Comparison of ENCODE assay signal across 9 cellular contexts in the genomic region with DNA sequence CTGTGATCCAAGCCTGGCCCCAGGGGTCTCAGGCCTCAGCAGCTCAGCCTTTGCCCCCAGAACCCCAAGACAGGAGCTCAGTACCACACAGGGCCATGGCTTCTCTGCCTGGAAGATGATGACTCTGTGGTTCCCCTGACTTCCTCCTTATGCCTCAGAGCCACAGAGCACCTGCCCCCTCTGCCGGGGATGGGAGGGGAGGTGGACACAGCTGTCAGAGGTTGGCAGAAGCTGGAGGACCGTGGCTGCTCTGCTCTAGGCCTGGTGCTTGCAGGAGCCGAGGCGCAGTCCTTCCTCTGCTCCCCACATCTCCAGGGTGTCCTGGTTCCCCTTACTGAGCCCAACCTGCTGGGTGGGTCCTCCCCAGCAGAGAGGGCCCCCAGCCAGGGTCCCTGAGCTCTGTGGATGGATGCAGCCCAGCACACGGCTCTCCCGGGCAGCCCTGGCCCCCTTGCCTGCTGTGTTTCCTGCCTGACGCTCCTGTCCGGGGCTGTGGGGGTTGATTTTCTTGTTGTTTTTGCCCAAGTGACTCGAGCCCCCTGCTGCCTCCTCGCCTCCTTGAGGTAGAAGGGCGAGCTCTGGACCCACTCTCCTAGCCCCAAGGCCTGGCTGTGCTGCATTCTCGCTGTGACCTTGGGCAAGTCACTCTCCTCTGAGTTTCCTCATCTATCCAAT. TPM values are rescaled to one million over a fixed set of nuclear protein-coding genes. Genes with fewer than 3 reads are reported as not detected.
DNase-seq lines count a peak whose midpoint lies in the region; ATAC-seq and TF ChIP-seq lines count a peak whose summit lies in the region.
"Had no signal": no experiment of that assay in that cellular context is flagged by ENCODE, and none has a peak within 500 bp of the region (broad histone marks: within the 10 kb centered on the region; RNA-seq: fewer than 3 reads in every experiment).

No MANE protein-coding gene starts in this region.

- ATAC-seq in stimulated activated naive CD8-positive, alpha-beta T cell treated with anti-CD3 and anti-CD28 coated beads, Interleukin-15, amount 100 ng/mL, for 72 hours = peak; percentile 61
- ATAC-seq in HG02970 (IDR thresholded peaks at IDR 0.05; ENCODE audit: low FRiP score, unreplicated experiment) = no peak

- peak overlapping the region; percentile 34 for H3K4me2 ChIP-seq in Loucy (ENCODE audit: low read depth, low read length, poor library complexity, severe bottlenecking)

- H3K27me3 ChIP-seq in Loucy (ENCODE audit: insufficient read depth, low read length, poor library complexity, severe bottlenecking) = no peaks in the 10 kb centered on the region
- H3K27me3 ChIP-seq in esophagus squamous epithelium = peaks cover 0 to 20% (median 0%) of the 10 kb centered on the region in 4 donors
- H3K27me3 ChIP-seq: cardiac muscle cell had no signal

- no peak for TF ChIP-seq POLR2A in esophagus squamous epithelium (IDR thresholded peaks at IDR 0.05)

- H3F3A ChIP-seq in Loucy (ENCODE audit: low read depth) = no peaks in the 10 kb centered on the region

- H3K27me3 Mint-ChIP-seq in T-helper 1 cell treated with Interleukin-12 subunit alpha and Interleukin-12 subunit beta and Interleukin-4 antibody, amounts not matched to agents 30 μg/mL and 1 μg/mL, for 36 hours (ENCODE audit: low read depth) = no peaks in the 10 kb centered on the region
- H3K27me3 Mint-ChIP-seq in stimulated activated naive CD8-positive, alpha-beta T cell treated with anti-CD3 and anti-CD28 coated beads, Interleukin-15, amount 100 ng/mL, for 72 hours = no peaks in the 10 kb centered on the region

- H3K27ac ChIP-seq in esophagus squamous epithelium = no peak overlapping the region
- H3K27ac ChIP-seq: cardiac muscle cell had no signal

- no peak overlapping the region for H2AFZ ChIP-seq in Loucy (ENCODE audit: low read length)

- peak overlapping the region; percentile 22 for H3K9ac ChIP-seq in Loucy (ENCODE audit: low read depth, low read length, poor library complexity, severe bottlenecking)

- no peaks in the 10 kb centered on the region for H4K20me1 ChIP-seq in Loucy (ENCODE audit: insufficient read depth, low read length, poor library complexity, severe bottlenecking)

- DNase-seq in epithelial cell of proximal tubule (ENCODE audit: low read depth) (no peak), esophagus squamous epithelium (lab: John Stamatoyannopoulos, UW) (no peak), DMS79 treated with DMSO at 0.1 percent for 48 hours (lab: John Stamatoyannopoulos, UW) (no peak)
- DNase-seq in stimulated activated naive CD8-positive, alpha-beta T cell treated with anti-CD3 and anti-CD28 coated beads, Interleukin-15, amount 100 ng/mL, for 72 hours = peak; percentile 1 to 34

- H3K4me1 Mint-ChIP-seq in T-helper 1 cell treated with Interleukin-12 subunit alpha and Interleukin-12 subunit beta and Interleukin-4 antibody, amounts not matched to agents 30 μg/mL and 1 μg/mL, for 36 hours (ENCODE audit: low read depth) = peaks cover 5% of the 10 kb centered on the region
- H3K4me1 Mint-ChIP-seq in stimulated activated naive CD8-positive, alpha-beta T cell treated with anti-CD3 and anti-CD28 coated beads, Interleukin-15, amount 100 ng/mL, for 72 hours = peaks cover 43% of the 10 kb centered on the region

- H3K9me3 ChIP-seq in Loucy (ENCODE audit: insufficient read depth, low read depth, low read length) (no peaks in the 10 kb centered on the region), esophagus squamous epithelium (no peaks in the 10 kb centered on the region)

- peaks cover 4% of the 10 kb centered on the region for H3K9me3 Mint-ChIP-seq in T-helper 1 cell treated with Interleukin-12 subunit alpha and Interleukin-12 subunit beta and Interleukin-4 antibody, amounts not matched to agents 30 μg/mL and 1 μg/mL, for 36 hours
- H3K9me3 Mint-ChIP-seq in stimulated activated naive CD8-positive, alpha-beta T cell treated with anti-CD3 and anti-CD28 coated beads, Interleukin-15, amount 100 ng/mL, for 72 hours = no peaks in the 10 kb centered on the region

- no peak overlapping the region for H3K4me3 Mint-ChIP-seq in T-helper 1 cell treated with Interleukin-12 subunit alpha and Interleukin-12 subunit beta and Interleukin-4 antibody, amounts not matched to agents 30 μg/mL and 1 μg/mL, for 36 hours
- no peak overlapping the region for H3K4me3 Mint-ChIP-seq in stimulated activated naive CD8-positive, alpha-beta T cell treated with anti-CD3 and anti-CD28 coated beads, Interleukin-15, amount 100 ng/mL, for 72 hours

- peak overlapping the region; percentile 36 for H3K27ac Mint-ChIP-seq in T-helper 1 cell treated with Interleukin-12 subunit alpha and Interleukin-12 subunit beta and Interleukin-4 antibody, amounts not matched to agents 30 μg/mL and 1 μg/mL, for 36 hours
- peak overlapping the region; percentile 63 to 85 for H3K27ac Mint-ChIP-seq in stimulated activated naive CD8-positive, alpha-beta T cell treated with anti-CD3 and anti-CD28 coated beads, Interleukin-15, amount 100 ng/mL, for 72 hours

- H3K36me3 Mint-ChIP-seq in T-helper 1 cell treated with Interleukin-12 subunit alpha and Interleukin-12 subunit beta and Interleukin-4 antibody, amounts not matched to agents 30 μg/mL and 1 μg/mL, for 36 hours (ENCODE audit: low read depth) = peaks cover 43% of the 10 kb centered on the region

- no peaks in the 10 kb centered on the region for H3K9me2 ChIP-seq in Loucy (replicated peaks; ENCODE audit: low read depth, low read length)

- 72 to 86% methylated on average over 4 to 6 of the region's 12 CpGs for WGBS in esophagus squamous epithelium, 2 donors

- H3K4me3 ChIP-seq in Loucy (ENCODE audit: low read length, poor library complexity, severe bottlenecking) (no peak overlapping the region), epithelial cell of proximal tubule (ENCODE audit: low read depth, low read length) (no peak overlapping the region), esophagus squamous epithelium (no peak overlapping the region)
- H3K4me3 ChIP-seq: cardiac muscle cell had no signal

- intact Hi-C loops in esophagus squamous epithelium (cut with DNase I) = no loop called here

- H3K36me3 ChIP-seq in Loucy (ENCODE audit: insufficient read depth, low read length) (no peaks in the 10 kb centered on the region; the same call in 1 of the 2 replicates), esophagus squamous epithelium (peaks cover 0 to 10% (median 0%) of the 10 kb centered on the region in 3 donors)
- H3K36me3 ChIP-seq: cardiac muscle cell had no signal

- H3K4me1 ChIP-seq in Loucy (ENCODE audit: insufficient read depth, low read length, poor library complexity, severe bottlenecking) (peaks cover 5% of the 10 kb centered on the region), esophagus squamous epithelium (peaks cover 0 to 36% (median 0%) of the 10 kb centered on the region in 3 donors)

- H3K79me2 ChIP-seq in Loucy (ENCODE audit: insufficient read depth, low read length) = no peaks in the 10 kb centered on the region

- TF ChIP-seq CTCF in GM12874 (IDR thresholded peaks at IDR 0.05; ENCODE audit: insufficient read depth, low read depth, low read length) (peak; percentile 44), Loucy (conservative IDR thresholded peaks at IDR 0.05; ENCODE audit: low read length) (peak; percentile 68), epithelial cell of proximal tubule (conservative IDR thresholded peaks at IDR 0.05; ENCODE audit: low read depth, low read length) (peak; percentile 49), esophagus squamous epithelium (IDR thresholded peaks at IDR 0.05) (no peak)

RNA-seq across cellular contexts. Expression of a gene that starts 36.6 kb away (rescaled TPM):
- total RNA-seq in epithelial cell of proximal tubule (not detected in 2 replicates), esophagus squamous epithelium (1 to 10 TPM in 3 of 4 donors, under 1 TPM in 1; 0.57 to 9.9 (median 5.3) TPM)

RNA-seq across cellular contexts. Expression of a gene that starts 39.4 kb away (rescaled TPM):
- total RNA-seq in epithelial cell of proximal tubule (252 and 290 TPM in 2 replicates), esophagus squamous epithelium (100 to 1,000 TPM in 1 of 4 donors, 10 to 100 TPM in 3; 77.3 to 114 (median 87.0) TPM)

Comparison
In these comparisons a context has a peak if more than half of its experiments do, and no peak if none do; other contexts are left out.
1. CTCF ChIP-seq: peak in GM12874 (single experiment), Loucy (single experiment) and epithelial cell of proximal tubule (single experiment); none in esophagus squamous epithelium (0 of 6).
2. DNase-seq: peak in stimulated activated naive CD8-positive, alpha-beta T cell treated with anti-CD3 and anti-CD28 coated beads, Interleukin-15, amount 100 ng/mL, for 72 hours (2 of 2); none in epithelial cell of proximal tubule (single experiment), esophagus squamous epithelium (single experiment) and DMS79 treated with DMSO at 0.1 percent for 48 hours (single experiment).